In genomic region chr6:34527751-34528670, GRCh38 we compare ENCODE assay signal across 11 cellular contexts. TPM values are rescaled to one million over a fixed set of nuclear protein-coding genes. Genes with fewer than 3 reads are reported as not detected.
DNase-seq lines count a peak whose midpoint lies in the region; ATAC-seq, FAIRE-seq and TF ChIP-seq lines count a peak whose summit lies in the region.
"Had no signal": no experiment of that assay in that cellular context is flagged by ENCODE, and none has a peak within 500 bp of the region (broad histone marks: within the 10 kb centered on the region; RNA-seq: fewer than 3 reads in every experiment).

No MANE protein-coding gene starts in this region.

- TF ChIP-seq CTCF in A549 (IDR thresholded peaks at IDR 0.05) (no peak), OCI-LY7 (conservative IDR thresholded peaks at IDR 0.05; ENCODE audit: low read length) (no peak), kidney (IDR thresholded peaks at IDR 0.05; ENCODE audit: borderline replicate concordance, extremely low read depth, insufficient read depth) (no peak)

- H4K20me1 ChIP-seq in OCI-LY7 (ENCODE audit: insufficient read depth, low read length): peaks cover 8% of the 10 kb centered on the region; the same call in 1 of the 2 replicates

- H3K9ac ChIP-seq in ES-I3 (ENCODE audit: low read depth, low read length) (peak overlapping the region; percentile 20; the same call in 1 of the 2 replicates), kidney (ENCODE audit: low read length in 2 of 2) (no peak overlapping the region)

- WGBS in A549 (ENCODE audit: missing lambda C conversion rate): 95% methylated on average over 12 of the region's 12 CpGs

- FAIRE-seq in A549 (lab: Jason Lieb, UNC) (no peak), kidney (lab: Jason Lieb, UNC) (no peak)
- FAIRE-seq: H54 had no signal

- POLR2A ChIA-PET in A549 (lab: Yijun Ruan, JAX): no interaction called here
- POLR2A ChIA-PET in OCI-LY7 (lab: Charles Lee): interaction anchor here (0.8 kb wide), 1 partner anchor 82 kb away, joined by 5 read pairs; no protein-coding TSS in a partner anchor

- DNase-seq in A549 (ENCODE audit: low read depth in 1 of 2, low spot score in 1 of 2) (no peak), OCI-LY7 (ENCODE audit: low spot score) (no peak), kidney (peak; percentile 41)
- DNase-seq in activated CD8-positive, alpha-beta memory T cell treated with anti-CD3 and anti-CD28 coated beads, Interleukin-2, amount 50 U/mL, for 48 hours: no peak
- no peak for DNase-seq in effector CD8-positive, alpha-beta T cell (lab: John Stamatoyannopoulos, UW)

- TF ChIP-seq RAD21 in A549 (conservative IDR thresholded peaks at IDR 0.05 in 1 of 2, IDR thresholded peaks at IDR 0.05 in 1 of 2): no peak

- no peaks in the 10 kb centered on the region for H3K79me2 ChIP-seq in OCI-LY7 (ENCODE audit: insufficient read depth, low read depth, low read length)

- no peak for TF ChIP-seq POLR2A in A549 (IDR thresholded peaks at IDR 0.05; ENCODE audit: low read length)

- intact Hi-C loops in OCI-LY7 (cut with micrococcal nuclease; ENCODE audit: unreplicated experiment): loop anchor here (2.0 kb wide), 2 partner anchors 67 to 81 kb away; no protein-coding TSS in a partner anchor
- intact Hi-C loops in kidney (cut with DNase I): no loop called here

- ATAC-seq in A549: no peak
- no peak for ATAC-seq in HG03457 (IDR thresholded peaks at IDR 0.05; ENCODE audit: unreplicated experiment)
- no peak for ATAC-seq in HG03280 (IDR thresholded peaks at IDR 0.05; ENCODE audit: unreplicated experiment)

- H2AFZ ChIP-seq in OCI-LY7 (ENCODE audit: low read length): no peak overlapping the region

- no peak overlapping the region for H3K4me3 ChIP-seq in A549
- no peak overlapping the region for H3K4me3 ChIP-seq in OCI-LY7 (ENCODE audit: low read depth, low read length, poor library complexity, severe bottlenecking)
- H3K4me3 ChIP-seq in kidney (ENCODE audit: low read length in 2 of 2): no peak overlapping the region

- H3K4me1 ChIP-seq in A549 (peaks cover 23% of the 10 kb centered on the region), ES-I3 (ENCODE audit: insufficient read depth, low read length) (peaks cover 18% of the 10 kb centered on the region), OCI-LY7 (ENCODE audit: insufficient read depth, low read length, poor library complexity, severe bottlenecking) (peaks cover 15% of the 10 kb centered on the region), kidney (ENCODE audit: control insufficient read depth in 1 of 2, insufficient read depth in 1 of 2, low read depth in 1 of 2, low read length in 2 of 2) (peaks cover 0 to 5% of the 10 kb centered on the region in 2 donors)

- no peak for TF ChIP-seq EP300 in A549 (IDR thresholded peaks at IDR 0.05)

- H3K36me3 ChIP-seq in ES-I3 (ENCODE audit: insufficient read depth, low read length) (no peaks in the 10 kb centered on the region; the same call in 1 of the 2 replicates), OCI-LY7 (ENCODE audit: insufficient read depth, low read length) (peaks cover 44% of the 10 kb centered on the region; the same call in 1 of the 2 replicates), kidney (ENCODE audit: control insufficient read depth in 1 of 2, insufficient read depth in 2 of 2, low read length in 2 of 2) (no peaks in the 10 kb centered on the region)
- H3K36me3 ChIP-seq: esophagus squamous epithelium had no signal

- CTCF ChIA-PET in A549 (lab: Yijun Ruan, JAX) (interaction anchor here (0.6 to 4.1 kb wide), 17 partner anchors 8 to 834 kb away, joined by 3 to 33 read pairs (median 4); no protein-coding TSS in a partner anchor), OCI-LY7 (lab: Charles Lee; ENCODE audit: unreplicated experiment) (no interaction called here)

- H3K27ac ChIP-seq in A549: no peak overlapping the region
- no peak overlapping the region for H3K27ac ChIP-seq in OCI-LY7 (ENCODE audit: low read depth, low read length, poor library complexity, severe bottlenecking)
- H3K27ac ChIP-seq in kidney (ENCODE audit: low read depth in 2 of 2, low read length in 2 of 2): no peak overlapping the region
- H3K27ac ChIP-seq: esophagus squamous epithelium had no signal

- no TSS peak for BruUV-seq in OCI-LY7 (replicated peaks; lab: Mats Ljungman, UMichigan)

- H3K9me3 ChIP-seq in A549: no peaks in the 10 kb centered on the region
- H3K9me3 ChIP-seq in ES-I3 (ENCODE audit: control insufficient read depth, insufficient read depth, low read length): no peaks in the 10 kb centered on the region
- H3K9me3 ChIP-seq in OCI-LY7 (ENCODE audit: low read length): no peaks in the 10 kb centered on the region
- H3K9me3 ChIP-seq in kidney (ENCODE audit: control insufficient read depth in 1 of 2, low read length in 2 of 2): no peaks in the 10 kb centered on the region
- H3K9me3 ChIP-seq: esophagus squamous epithelium had no signal

- no peaks in the 10 kb centered on the region for H3K9me2 ChIP-seq in OCI-LY7 (ENCODE audit: insufficient read depth, low read length)

- H3K4me2 ChIP-seq in A549: peak overlapping the region; percentile 86
- peak overlapping the region; percentile 52; the same call in 1 of the 2 replicates for H3K4me2 ChIP-seq in OCI-LY7 (ENCODE audit: low read length)

TF ChIP-seq in A549, 52 proteins besides CTCF, POLR2A, EP300 and RAD21:
- TF ChIP-seq ZFP36 (IDR thresholded peaks at IDR 0.05; ENCODE audit: borderline replicate concordance, partially characterized antibody): peak; percentile 78
- TF ChIP-seq MAFK (IDR thresholded peaks at IDR 0.05; ENCODE audit: partially characterized antibody): no peak
- TF ChIP-seq NPAS2 (CRISPR knock-in tag; IDR thresholded peaks at IDR 0.05; ENCODE audit: borderline replicate concordance): no peak
- TF ChIP-seq TFCP2L1 (CRISPR knock-in tag; IDR thresholded peaks at IDR 0.05): no peak
- no peak for TF ChIP-seq POLR2AphosphoS2 (conservative IDR thresholded peaks at IDR 0.05; ENCODE audit: low read length)

RNA-seq across cellular contexts. Expression of gene SPDEF, which starts 28.1 kb away (rescaled TPM):
- polyA plus RNA-seq in A549 (2011; rRNA removed) (5.4 and 6.2 TPM in 2 replicates), A549 (2017; fragmentation: RNase III; extraction: RNeasy Plus Mini Kit Qiagen cat#74134 plus additional on column Dnase treatment) (2.2 to 4.3 TPM (median 3.7 TPM) in 3 replicates), kidney (ENCODE audit: insufficient read depth, low read depth, low replicate concordance) (not detected)
- polyA plus RNA-seq in A549 (2012; cell fraction: cytosol; rRNA removed): 4.3 and 6.3 TPM in 2 replicates
- polyA plus RNA-seq in A549 (2012; cell fraction: nucleus; rRNA removed): 4.7 and 7.5 TPM in 2 replicates
- polyA minus RNA-seq in A549 (2011; rRNA and poly(A)+ RNA removed): 4.3 and 7.2 TPM in 2 replicates
- total RNA-seq in OCI-LY7 (2014; rRNA removed; shearing (Covaris generic)): 0.36 and 0.54 TPM in 2 replicates
- total RNA-seq in OCI-LY7 (2022) (0.34 and 0.52 TPM in 2 replicates), kidney (0.19 TPM)
- total RNA-seq: MCF 10A had no signal
